Comparison of ENCODE assay signal across 15 cellular contexts in the genomic region with DNA sequence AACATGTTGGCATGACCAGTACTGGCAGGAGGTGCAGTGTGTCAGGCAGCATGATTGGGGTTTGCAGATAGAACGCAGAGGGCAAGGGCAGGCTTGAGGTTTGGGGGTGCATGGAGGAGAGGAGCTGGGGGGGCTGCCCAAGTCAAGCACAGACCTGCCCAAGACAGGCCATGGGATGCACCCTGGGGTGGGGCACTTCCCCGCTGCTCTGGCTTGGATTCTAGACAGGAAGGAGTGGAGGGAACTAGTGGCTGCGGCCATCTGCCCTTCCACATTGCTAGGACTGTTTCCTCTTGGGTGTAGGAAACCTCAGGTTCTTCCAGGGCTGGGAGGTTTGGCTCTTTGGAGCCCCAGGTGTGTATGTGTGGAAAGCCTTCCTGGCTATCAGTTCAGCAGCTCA. TPM values are rescaled to one million over a fixed set of nuclear protein-coding genes. Genes with fewer than 3 reads are reported as not detected.
A peak's percentile ranks its signal among the peaks of the same experiment; 100 is the strongest.
DNase-seq lines count a peak whose midpoint lies in the region; ATAC-seq, FAIRE-seq and TF ChIP-seq lines count a peak whose summit lies in the region.
"Had no signal": no experiment of that assay in that cellular context is flagged by ENCODE, and none has a peak within 500 bp of the region (broad histone marks: within the 10 kb centered on the region; RNA-seq: fewer than 3 reads in every experiment).

No MANE protein-coding gene starts in this region.

- peak overlapping the region; percentile 34 for H3K9ac ChIP-seq in Loucy (ENCODE audit: low read depth, low read length, poor library complexity, severe bottlenecking)

- no peak overlapping the region for H3K27ac Mint-ChIP-seq in CD8-positive, alpha-beta T cell
- H3K27ac Mint-ChIP-seq in dendritic cell treated with granulocyte-macrophage colony-stimulating factor and Interleukin-4, amounts not matched to agents 40 ng/mL and 50 ng/mL, for 4 days = peak overlapping the region; percentile 7
- H3K27ac Mint-ChIP-seq: activated naive CD8-positive, alpha-beta T cell treated with anti-CD3 and anti-CD28 coated beads for 36 hours; natural killer cell treated with Interleukin-12 subunit alpha and Interleukin-12 subunit beta and Interleukin-15 and Interleukin-18, amount 100 ng/mL, for 72 hours; stimulated activated memory B cell treated with anti-CD40 and anti-IgM and Interleukin-4, amounts not matched to agents 10 μg/mL and 1 μg/mL and 100 μg/mL, for 72 hours had no signal

- H3K4me1 Mint-ChIP-seq in CD8-positive, alpha-beta T cell (ENCODE audit: low read depth) = peaks cover 39% of the 10 kb centered on the region
- H3K4me1 Mint-ChIP-seq in dendritic cell treated with granulocyte-macrophage colony-stimulating factor and Interleukin-4, amounts not matched to agents 40 ng/mL and 50 ng/mL, for 4 days (ENCODE audit: low read depth) = peaks cover 80% of the 10 kb centered on the region

- no peak overlapping the region for H3K27ac ChIP-seq in CD8-positive, alpha-beta T cell (ENCODE audit: low read depth, low read length)
- H3K27ac ChIP-seq in osteoblast (ENCODE audit: low read depth, low read length) (no peak overlapping the region), SJCRH30 (no peak overlapping the region)

- H3K27me3 ChIP-seq in CD8-positive, alpha-beta T cell (ENCODE audit: insufficient read depth, low read length) = no peaks in the 10 kb centered on the region
- H3K27me3 ChIP-seq in Loucy (ENCODE audit: insufficient read depth, low read length, poor library complexity, severe bottlenecking) (no peaks in the 10 kb centered on the region), osteoblast (ENCODE audit: insufficient read depth, low read length) (no peaks in the 10 kb centered on the region), SJCRH30 (no peaks in the 10 kb centered on the region)

- H3K4me2 ChIP-seq in Loucy (ENCODE audit: low read depth, low read length, poor library complexity, severe bottlenecking) = peak overlapping the region; percentile 97
- no peak overlapping the region for H3K4me2 ChIP-seq in osteoblast (ENCODE audit: insufficient read depth, low read length)

- peaks cover 25% of the 10 kb centered on the region for H3K4me1 ChIP-seq in CD8-positive, alpha-beta T cell (ENCODE audit: insufficient read depth, low read length)
- H3K4me1 ChIP-seq in Loucy (ENCODE audit: insufficient read depth, low read length, poor library complexity, severe bottlenecking) (peaks cover 31% of the 10 kb centered on the region), osteoblast (ENCODE audit: insufficient read depth, low read length) (peaks cover 32% of the 10 kb centered on the region), SJCRH30 (peaks cover 7% of the 10 kb centered on the region)

- TF ChIP-seq CTCF in CD8-positive, alpha-beta T cell (IDR thresholded peaks at IDR 0.05) = no peak
- TF ChIP-seq CTCF in Loucy (conservative IDR thresholded peaks at IDR 0.05; ENCODE audit: low read length) = no peak
- TF ChIP-seq CTCF in osteoblast (IDR thresholded peaks at IDR 0.05; ENCODE audit: extremely low read depth, low read depth, low read length) = no peak

- peaks cover 19% of the 10 kb centered on the region for H4K20me1 ChIP-seq in Loucy (ENCODE audit: insufficient read depth, low read length, poor library complexity, severe bottlenecking)
- H4K20me1 ChIP-seq in osteoblast (ENCODE audit: insufficient read depth, low read length) = peaks cover 40% of the 10 kb centered on the region

- H3K9me3 ChIP-seq in CD8-positive, alpha-beta T cell (ENCODE audit: low read length) = no peaks in the 10 kb centered on the region
- H3K9me3 ChIP-seq in Loucy (ENCODE audit: insufficient read depth, low read depth, low read length) (no peaks in the 10 kb centered on the region), osteoblast (ENCODE audit: low read depth, low read length) (no peaks in the 10 kb centered on the region), SJCRH30 (replicated peaks) (no peaks in the 10 kb centered on the region)
- H3K9me3 ChIP-seq: esophagus muscularis mucosa had no signal

- no peaks in the 10 kb centered on the region for H3K9me3 Mint-ChIP-seq in CD8-positive, alpha-beta T cell
- H3K9me3 Mint-ChIP-seq in dendritic cell treated with granulocyte-macrophage colony-stimulating factor and Interleukin-4, amounts not matched to agents 40 ng/mL and 50 ng/mL, for 4 days = no peaks in the 10 kb centered on the region
- H3K9me3 Mint-ChIP-seq: activated naive CD8-positive, alpha-beta T cell treated with anti-CD3 and anti-CD28 coated beads for 36 hours; natural killer cell treated with Interleukin-12 subunit alpha and Interleukin-12 subunit beta and Interleukin-15 and Interleukin-18, amount 100 ng/mL, for 72 hours; stimulated activated memory B cell treated with anti-CD40 and anti-IgM and Interleukin-4, amounts not matched to agents 10 μg/mL and 1 μg/mL and 100 μg/mL, for 72 hours had no signal

- H3K79me2 ChIP-seq in Loucy (ENCODE audit: insufficient read depth, low read length) (peaks cover 60% of the 10 kb centered on the region), osteoblast (ENCODE audit: insufficient read depth, low read length) (peaks cover 65% of the 10 kb centered on the region)

- peak overlapping the region; percentile 18 for H3K4me3 Mint-ChIP-seq in CD8-positive, alpha-beta T cell
- H3K4me3 Mint-ChIP-seq in dendritic cell treated with granulocyte-macrophage colony-stimulating factor and Interleukin-4, amounts not matched to agents 40 ng/mL and 50 ng/mL, for 4 days = peak overlapping the region; percentile 96
- H3K4me3 Mint-ChIP-seq: activated naive CD8-positive, alpha-beta T cell treated with anti-CD3 and anti-CD28 coated beads for 36 hours; natural killer cell treated with Interleukin-12 subunit alpha and Interleukin-12 subunit beta and Interleukin-15 and Interleukin-18, amount 100 ng/mL, for 72 hours; stimulated activated memory B cell treated with anti-CD40 and anti-IgM and Interleukin-4, amounts not matched to agents 10 μg/mL and 1 μg/mL and 100 μg/mL, for 72 hours had no signal

- no peaks in the 10 kb centered on the region for H3K27me3 Mint-ChIP-seq in CD8-positive, alpha-beta T cell (ENCODE audit: low read depth)
- peaks cover 7% of the 10 kb centered on the region for H3K27me3 Mint-ChIP-seq in dendritic cell treated with granulocyte-macrophage colony-stimulating factor and Interleukin-4, amounts not matched to agents 40 ng/mL and 50 ng/mL, for 4 days
- H3K27me3 Mint-ChIP-seq: stimulated activated memory B cell treated with anti-CD40 and anti-IgM and Interleukin-4, amounts not matched to agents 10 μg/mL and 1 μg/mL and 100 μg/mL, for 72 hours had no signal

- POLR2A ChIA-PET in CD8-positive, alpha-beta T cell (lab: Charles Lee) = no interaction called here

- no peak overlapping the region for H3K4me3 ChIP-seq in CD8-positive, alpha-beta T cell (ENCODE audit: low read depth, low read length)
- peak overlapping the region; percentile 75 for H3K4me3 ChIP-seq in Loucy (ENCODE audit: low read length, poor library complexity, severe bottlenecking)
- no peak overlapping the region for H3K4me3 ChIP-seq in osteoblast (ENCODE audit: insufficient read depth, low read length)
- no peak overlapping the region for H3K4me3 ChIP-seq in SJCRH30

- no peak for DNase-seq in CD8-positive, alpha-beta T cell
- DNase-seq in osteoblast (ENCODE audit: insufficient read length, low spot score, missing footprints) (peak; percentile 22), NCI-H2171 (lab: John Stamatoyannopoulos, UW) (no peak), nucleus accumbens (lab: John Stamatoyannopoulos, UW) (no peak), SJCRH30 (no peak), GM12891 (ENCODE audit: insufficient read length, low spot score) (no peak)
- DNase-seq: activated naive CD8-positive, alpha-beta T cell treated with anti-CD3 and anti-CD28 coated beads for 36 hours; stimulated activated CD4-positive, alpha-beta T cell treated with anti-CD3 and anti-CD28 coated beads, Interleukin-4, amount 100 ng/mL, for 24 hours had no signal

- no peaks in the 10 kb centered on the region for H3K9me2 ChIP-seq in Loucy (replicated peaks; ENCODE audit: low read depth, low read length)

- H3F3A ChIP-seq in Loucy (ENCODE audit: low read depth) = peaks cover 5% of the 10 kb centered on the region; the same call in 1 of the 2 replicates

- no peak overlapping the region for H2AFZ ChIP-seq in Loucy (ENCODE audit: low read length)
- no peak overlapping the region for H2AFZ ChIP-seq in osteoblast (ENCODE audit: low read length)

- H3K36me3 ChIP-seq in CD8-positive, alpha-beta T cell (ENCODE audit: insufficient read depth, low read length) = no peaks in the 10 kb centered on the region
- H3K36me3 ChIP-seq in Loucy (ENCODE audit: insufficient read depth, low read length) (no peaks in the 10 kb centered on the region; the same call in 1 of the 2 replicates), osteoblast (ENCODE audit: insufficient read depth, low read length) (peaks cover 18% of the 10 kb centered on the region), SJCRH30 (no peaks in the 10 kb centered on the region)

- no peak for TF ChIP-seq POLR2A in GM12891 (IDR thresholded peaks at IDR 0.05; ENCODE audit: low read depth, low read length)

- no peak for FAIRE-seq in GM12891 (lab: Jason Lieb, UNC)

- intact Hi-C loops in CD8-positive, alpha-beta T cell (cut with DNase I, micrococcal nuclease) = loop anchor here in 1 of 2 experiments (10.0 kb wide), 1 partner anchor 747 kb away; a partner anchor contains a TSS
- intact Hi-C loops in dendritic cell treated with granulocyte-macrophage colony-stimulating factor and Interleukin-4, amounts not matched to agents 40 ng/mL and 50 ng/mL, for 4 days (cut with micrococcal nuclease) = loop anchor here (10.0 kb wide), 1 partner anchor 57 kb away; no protein-coding TSS in a partner anchor

- CTCF ChIA-PET in CD8-positive, alpha-beta T cell (lab: Charles Lee) = no interaction called here

- peaks cover 10% of the 10 kb centered on the region for H3K36me3 Mint-ChIP-seq in CD8-positive, alpha-beta T cell
- H3K36me3 Mint-ChIP-seq in dendritic cell treated with granulocyte-macrophage colony-stimulating factor and Interleukin-4, amounts not matched to agents 40 ng/mL and 50 ng/mL, for 4 days (ENCODE audit: low read depth) = peaks cover 68% of the 10 kb centered on the region
- H3K36me3 Mint-ChIP-seq: natural killer cell treated with Interleukin-12 subunit alpha and Interleukin-12 subunit beta and Interleukin-15 and Interleukin-18, amount 100 ng/mL, for 72 hours had no signal

- no peak for ATAC-seq in CD8-positive, alpha-beta T cell
- ATAC-seq: left lobe of liver; natural killer cell treated with Interleukin-12 subunit alpha and Interleukin-12 subunit beta and Interleukin-15 and Interleukin-18, amount 100 ng/mL, for 72 hours; sciatic nerve; stimulated activated memory B cell treated with anti-CD40 and anti-IgM and Interleukin-4, amounts not matched to agents 10 μg/mL and 1 μg/mL and 100 μg/mL, for 72 hours had no signal

TF ChIP-seq in GM12891, 5 proteins besides CTCF, POLR2A, EP300 and RAD21 (continues in another document):
- TF ChIP-seq POU2F2 (IDR thresholded peaks at IDR 0.05; ENCODE audit: low read depth, low read length) = no peak
- TF ChIP-seq TAF1 (IDR thresholded peaks at IDR 0.05; ENCODE audit: low read depth, low read length) = no peak

RNA-seq across cellular contexts. Expression of a gene that starts 3.0 kb away (rescaled TPM):
- 10 to 100 TPM; 60.3 to 71.1 TPM for total RNA-seq in CD8-positive, alpha-beta T cell
- 88.4 and 89.4 TPM in 2 replicates for total RNA-seq in osteoblast
- total RNA-seq in SJCRH30 (2014; rRNA removed; shearing (Covaris generic)) = 41.5 and 46.4 TPM in 2 replicates
- 49.5 TPM for polyA plus RNA-seq in GM12891 (2012; ENCODE audit: low read depth, missing spikeins)

RNA-seq across cellular contexts. Expression of a gene that starts 54.2 kb away (rescaled TPM):
- 1 to 10 TPM; 7.4 to 7.7 TPM for total RNA-seq in CD8-positive, alpha-beta T cell
- 14.8 and 18.3 TPM in 2 replicates for total RNA-seq in osteoblast
- 18.7 and 19.0 TPM in 2 replicates for total RNA-seq in SJCRH30 (2014; rRNA removed; shearing (Covaris generic))
- polyA plus RNA-seq in GM12891 (2012; ENCODE audit: low read depth, missing spikeins) = 46.0 TPM
